1 cellular context compared by ENCODE assay signal in the genomic region with DNA sequence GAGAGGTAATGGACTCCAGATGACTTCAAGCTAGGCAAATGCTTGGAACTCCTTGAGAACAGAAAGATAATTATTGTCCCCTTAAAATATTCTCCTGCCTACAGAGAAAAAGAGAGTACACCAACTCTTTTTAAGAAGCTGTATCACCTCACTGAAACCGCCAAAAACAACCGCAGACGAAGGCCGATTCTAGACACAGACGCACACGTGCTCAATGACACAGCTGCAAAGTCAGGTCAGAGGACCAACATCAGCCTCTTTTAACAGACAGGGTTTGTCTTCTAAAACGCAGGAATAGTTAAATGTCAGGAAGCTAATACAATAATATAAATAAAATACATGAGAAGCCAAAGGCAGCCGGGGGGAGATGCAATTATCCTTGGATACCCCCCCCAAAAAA.
TF ChIP-seq lines count a peak whose summit lies in the region.

No MANE protein-coding gene starts in this region.

TF ChIP-seq in GM12878, 131 proteins besides CTCF, POLR2A, EP300 and RAD21:
- TF ChIP-seq, protein P1, sequence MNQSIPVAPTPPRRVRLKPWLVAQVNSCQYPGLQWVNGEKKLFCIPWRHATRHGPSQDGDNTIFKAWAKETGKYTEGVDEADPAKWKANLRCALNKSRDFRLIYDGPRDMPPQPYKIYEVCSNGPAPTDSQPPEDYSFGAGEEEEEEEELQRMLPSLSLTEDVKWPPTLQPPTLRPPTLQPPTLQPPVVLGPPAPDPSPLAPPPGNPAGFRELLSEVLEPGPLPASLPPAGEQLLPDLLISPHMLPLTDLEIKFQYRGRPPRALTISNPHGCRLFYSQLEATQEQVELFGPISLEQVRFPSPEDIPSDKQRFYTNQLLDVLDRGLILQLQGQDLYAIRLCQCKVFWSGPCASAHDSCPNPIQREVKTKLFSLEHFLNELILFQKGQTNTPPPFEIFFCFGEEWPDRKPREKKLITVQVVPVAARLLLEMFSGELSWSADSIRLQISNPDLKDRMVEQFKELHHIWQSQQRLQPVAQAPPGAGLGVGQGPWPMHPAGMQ (IDR thresholded peaks at IDR 0.05; ENCODE audit: borderline replicate concordance), result no peak
- no peak for TF ChIP-seq STAT1 (conservative IDR thresholded peaks at IDR 0.05)
